ENCODE assay signal across 12 cellular contexts in the genomic region with DNA sequence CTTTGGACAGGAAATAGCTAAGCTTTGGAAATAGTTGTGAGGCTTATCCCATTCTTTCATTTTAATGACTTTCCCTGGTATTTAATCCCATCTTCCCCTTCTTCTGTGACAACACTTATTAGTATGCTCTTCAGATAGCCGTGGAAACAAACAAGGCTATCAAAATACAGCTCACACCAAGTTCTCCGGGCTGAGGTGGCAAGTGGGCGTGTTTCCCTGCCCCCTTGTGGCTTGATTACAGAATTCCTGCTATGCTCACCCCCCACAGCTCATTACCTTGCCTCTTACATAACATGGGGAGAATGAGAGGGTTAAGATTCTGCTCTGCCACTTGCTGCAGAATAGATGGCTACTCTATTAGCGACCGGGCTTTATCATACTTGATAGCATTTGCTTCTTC.
DNase-seq lines count a peak whose midpoint lies in the region; ATAC-seq, FAIRE-seq and TF ChIP-seq lines count a peak whose summit lies in the region.
"Had no signal": no experiment of that assay in that cellular context is flagged by ENCODE, and none has a peak within 500 bp of the region (broad histone marks: within the 10 kb centered on the region; RNA-seq: fewer than 3 reads in every experiment).

No MANE protein-coding gene starts in this region.

- intact Hi-C loops in left ventricle myocardium inferior (cut with micrococcal nuclease) = no loop called here

- TF ChIP-seq CTCF in cardiac muscle cell (IDR thresholded peaks at IDR 0.05; ENCODE audit: low read depth, low read length) (peak; percentile 35), left ventricle myocardium inferior (IDR thresholded peaks at IDR 0.05; ENCODE audit: borderline replicate concordance) (no peak), epithelial cell of esophagus (IDR thresholded peaks at IDR 0.05; ENCODE audit: insufficient read depth, low read depth, low read length, missing control alignments) (peak; percentile 7)

- no peak overlapping the region for H3K27ac ChIP-seq in cardiac muscle cell
- no peak overlapping the region for H3K27ac ChIP-seq in left ventricle myocardium inferior (replicated peaks)
- H3K27ac ChIP-seq: RWPE1, tibial nerve had no signal

- H3K4me1 ChIP-seq in cardiac muscle cell (ENCODE audit: low read depth) = no peaks in the 10 kb centered on the region
- H3K4me1 ChIP-seq in left ventricle myocardium inferior = no peaks in the 10 kb centered on the region
- H3K4me1 ChIP-seq: tibial nerve had no signal

- H3K27me3 Mint-ChIP-seq in naive thymus-derived CD8-positive, alpha-beta T cell = peaks cover 0 to 11% (median 6%) of the 10 kb centered on the region in 5 donors

- H3K4me3 ChIP-seq in cardiac muscle cell (no peak overlapping the region), left ventricle myocardium inferior (no peak overlapping the region), epithelial cell of esophagus (ENCODE audit: low read length) (no peak overlapping the region)
- H3K4me3 ChIP-seq: lung, tibial nerve had no signal

- FAIRE-seq in urothelium cell line (lab: Jason Lieb, UNC) = no peak

- H3K9me3 Mint-ChIP-seq in naive thymus-derived CD8-positive, alpha-beta T cell = no peaks in the 10 kb centered on the region

- H3K36me3 Mint-ChIP-seq in naive thymus-derived CD8-positive, alpha-beta T cell = no peaks in the 10 kb centered on the region

- no peaks in the 10 kb centered on the region for H3K4me1 Mint-ChIP-seq in naive thymus-derived CD8-positive, alpha-beta T cell

- H3K27me3 ChIP-seq in cardiac muscle cell (no peaks in the 10 kb centered on the region), left ventricle myocardium inferior (ENCODE audit: low read depth) (no peaks in the 10 kb centered on the region)
- H3K27me3 ChIP-seq: tibial nerve had no signal

- peak; percentile 24 to 42 for DNase-seq in cardiac muscle cell (ENCODE audit: low read depth in 1 of 2, low spot score in 1 of 2)
- no peak for DNase-seq in left ventricle myocardium inferior
- DNase-seq in NCI-H69 (lab: John Stamatoyannopoulos, UW) = peak; percentile 65
- peak; percentile 36 for DNase-seq in epithelial cell of esophagus (ENCODE audit: low read depth)
- peak; percentile 42 for DNase-seq in urothelium cell line (ENCODE audit: low spot score)
- DNase-seq in naive thymus-derived CD8-positive, alpha-beta T cell = no peak
- no peak for DNase-seq in cerebellum (ENCODE audit: low spot score)
- DNase-seq in NCI-H1105 (lab: John Stamatoyannopoulos, UW) = no peak
- DNase-seq: effector CD4-positive, alpha-beta T cell had no signal

- H3K27ac Mint-ChIP-seq in naive thymus-derived CD8-positive, alpha-beta T cell = no peak overlapping the region

- no peak for ATAC-seq in naive thymus-derived CD8-positive, alpha-beta T cell

- no peak overlapping the region for H3K4me3 Mint-ChIP-seq in naive thymus-derived CD8-positive, alpha-beta T cell

- H3K36me3 ChIP-seq in cardiac muscle cell = no peaks in the 10 kb centered on the region
- H3K36me3 ChIP-seq in left ventricle myocardium inferior = no peaks in the 10 kb centered on the region
- H3K36me3 ChIP-seq: tibial nerve had no signal

- no peaks in the 10 kb centered on the region for H3K9me3 ChIP-seq in cardiac muscle cell (ENCODE audit: low read depth)
- no peaks in the 10 kb centered on the region for H3K9me3 ChIP-seq in left ventricle myocardium inferior (replicated peaks)
- H3K9me3 ChIP-seq: tibial nerve had no signal

- POLR2A ChIA-PET in naive thymus-derived CD8-positive, alpha-beta T cell (lab: Charles Lee) = no interaction called here

Comparison
In these comparisons a context has a peak if more than half of its experiments do, and no peak if none do; other contexts are left out.
1. DNase-seq: peak in cardiac muscle cell (2 of 2), NCI-H69 (single experiment), epithelial cell of esophagus (single experiment) and urothelium cell line (single experiment); none in left ventricle myocardium inferior (single experiment), naive thymus-derived CD8-positive, alpha-beta T cell (0 of 10), cerebellum (single experiment) and NCI-H1105 (single experiment).